ENCODE assay signal across 20 cellular contexts in genomic region chr4:22369901-22370562, GRCh38.
"Had no signal": no experiment of that assay in that cellular context is flagged by ENCODE, and none has a peak within 500 bp of the region (broad histone marks: within the 10 kb centered on the region; RNA-seq: fewer than 3 reads in every experiment).

No MANE protein-coding gene starts in this region.

- H3K4me1 ChIP-seq: heart right ventricle, suprapubic skin, thyroid gland, upper lobe of left lung, uterus had no signal

- H3K4me1 Mint-ChIP-seq: naive thymus-derived CD8-positive, alpha-beta T cell had no signal

- DNase-seq: cortex of kidney; effector CD8-positive, alpha-beta T cell; foreskin melanocyte; heart right ventricle; hypothalamus; mammary epithelial cell; mucosa of descending colon; naive thymus-derived CD8-positive, alpha-beta T cell; ovary; right cardiac atrium; small intestine; stimulated activated CD4-positive, alpha-beta T cell treated with anti-CD3 and anti-CD28 coated beads, Interleukin-12 subunit alpha, Interleukin-12 subunit beta, amount 100 ng/mL, for 4 hours; stimulated activated naive CD4-positive, alpha-beta T cell treated with Interleukin-2 at 50 U/mL for 16 hours; uterus had no signal

- H3K9me3 ChIP-seq: heart right ventricle, mucosa of descending colon, ovary, thyroid gland, upper lobe of left lung, uterus had no signal

- H3K27ac ChIP-seq: dorsolateral prefrontal cortex, heart right ventricle, ovary, suprapubic skin, thyroid gland, upper lobe of left lung, uterus had no signal

- H3K36me3 Mint-ChIP-seq: naive thymus-derived CD8-positive, alpha-beta T cell had no signal

- H3K27me3 ChIP-seq: dorsolateral prefrontal cortex, heart right ventricle, ovary, suprapubic skin, thyroid gland, upper lobe of left lung, uterus had no signal

- H3K36me3 ChIP-seq: heart right ventricle, ovary, suprapubic skin, thyroid gland, upper lobe of left lung, uterus had no signal

- H3K4me3 Mint-ChIP-seq: naive thymus-derived CD8-positive, alpha-beta T cell; neural crest cell had no signal

- H3K27ac Mint-ChIP-seq: naive thymus-derived CD8-positive, alpha-beta T cell had no signal

- H3K27me3 Mint-ChIP-seq: naive thymus-derived CD8-positive, alpha-beta T cell had no signal

- ATAC-seq: heart right ventricle; left lobe of liver; mucosa of descending colon; naive thymus-derived CD8-positive, alpha-beta T cell; right cardiac atrium had no signal

- H3K4me3 ChIP-seq: dorsolateral prefrontal cortex, heart right ventricle, mucosa of descending colon, ovary, suprapubic skin, thyroid gland, upper lobe of left lung, uterus had no signal
